1 cellular context compared by ENCODE assay signal in the genomic region with DNA sequence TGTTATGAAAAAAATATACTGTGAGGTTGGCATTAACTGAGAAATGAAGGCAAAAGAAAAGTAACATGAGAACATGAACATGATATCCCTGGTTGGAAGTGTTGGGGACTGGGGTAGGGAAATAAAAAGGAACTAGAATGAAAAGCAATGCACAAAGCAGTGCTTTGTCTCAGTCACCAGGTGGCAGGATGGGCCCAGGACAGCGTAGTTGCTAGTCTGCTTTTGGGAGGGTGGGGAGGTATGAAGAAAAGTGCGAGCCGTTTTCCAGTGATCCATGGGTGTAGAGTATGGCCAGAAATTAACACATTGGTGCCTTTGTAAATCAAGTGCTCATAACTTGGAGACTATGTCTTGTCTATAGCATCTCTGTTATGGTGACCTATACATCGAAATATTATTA.
TF ChIP-seq lines count a peak whose summit lies in the region.

No MANE protein-coding gene starts in this region.

TF ChIP-seq in GM23338, 12 proteins besides CTCF, POLR2A, EP300 and RAD21 (continued from another document):
- TF ChIP-seq, protein P1, sequence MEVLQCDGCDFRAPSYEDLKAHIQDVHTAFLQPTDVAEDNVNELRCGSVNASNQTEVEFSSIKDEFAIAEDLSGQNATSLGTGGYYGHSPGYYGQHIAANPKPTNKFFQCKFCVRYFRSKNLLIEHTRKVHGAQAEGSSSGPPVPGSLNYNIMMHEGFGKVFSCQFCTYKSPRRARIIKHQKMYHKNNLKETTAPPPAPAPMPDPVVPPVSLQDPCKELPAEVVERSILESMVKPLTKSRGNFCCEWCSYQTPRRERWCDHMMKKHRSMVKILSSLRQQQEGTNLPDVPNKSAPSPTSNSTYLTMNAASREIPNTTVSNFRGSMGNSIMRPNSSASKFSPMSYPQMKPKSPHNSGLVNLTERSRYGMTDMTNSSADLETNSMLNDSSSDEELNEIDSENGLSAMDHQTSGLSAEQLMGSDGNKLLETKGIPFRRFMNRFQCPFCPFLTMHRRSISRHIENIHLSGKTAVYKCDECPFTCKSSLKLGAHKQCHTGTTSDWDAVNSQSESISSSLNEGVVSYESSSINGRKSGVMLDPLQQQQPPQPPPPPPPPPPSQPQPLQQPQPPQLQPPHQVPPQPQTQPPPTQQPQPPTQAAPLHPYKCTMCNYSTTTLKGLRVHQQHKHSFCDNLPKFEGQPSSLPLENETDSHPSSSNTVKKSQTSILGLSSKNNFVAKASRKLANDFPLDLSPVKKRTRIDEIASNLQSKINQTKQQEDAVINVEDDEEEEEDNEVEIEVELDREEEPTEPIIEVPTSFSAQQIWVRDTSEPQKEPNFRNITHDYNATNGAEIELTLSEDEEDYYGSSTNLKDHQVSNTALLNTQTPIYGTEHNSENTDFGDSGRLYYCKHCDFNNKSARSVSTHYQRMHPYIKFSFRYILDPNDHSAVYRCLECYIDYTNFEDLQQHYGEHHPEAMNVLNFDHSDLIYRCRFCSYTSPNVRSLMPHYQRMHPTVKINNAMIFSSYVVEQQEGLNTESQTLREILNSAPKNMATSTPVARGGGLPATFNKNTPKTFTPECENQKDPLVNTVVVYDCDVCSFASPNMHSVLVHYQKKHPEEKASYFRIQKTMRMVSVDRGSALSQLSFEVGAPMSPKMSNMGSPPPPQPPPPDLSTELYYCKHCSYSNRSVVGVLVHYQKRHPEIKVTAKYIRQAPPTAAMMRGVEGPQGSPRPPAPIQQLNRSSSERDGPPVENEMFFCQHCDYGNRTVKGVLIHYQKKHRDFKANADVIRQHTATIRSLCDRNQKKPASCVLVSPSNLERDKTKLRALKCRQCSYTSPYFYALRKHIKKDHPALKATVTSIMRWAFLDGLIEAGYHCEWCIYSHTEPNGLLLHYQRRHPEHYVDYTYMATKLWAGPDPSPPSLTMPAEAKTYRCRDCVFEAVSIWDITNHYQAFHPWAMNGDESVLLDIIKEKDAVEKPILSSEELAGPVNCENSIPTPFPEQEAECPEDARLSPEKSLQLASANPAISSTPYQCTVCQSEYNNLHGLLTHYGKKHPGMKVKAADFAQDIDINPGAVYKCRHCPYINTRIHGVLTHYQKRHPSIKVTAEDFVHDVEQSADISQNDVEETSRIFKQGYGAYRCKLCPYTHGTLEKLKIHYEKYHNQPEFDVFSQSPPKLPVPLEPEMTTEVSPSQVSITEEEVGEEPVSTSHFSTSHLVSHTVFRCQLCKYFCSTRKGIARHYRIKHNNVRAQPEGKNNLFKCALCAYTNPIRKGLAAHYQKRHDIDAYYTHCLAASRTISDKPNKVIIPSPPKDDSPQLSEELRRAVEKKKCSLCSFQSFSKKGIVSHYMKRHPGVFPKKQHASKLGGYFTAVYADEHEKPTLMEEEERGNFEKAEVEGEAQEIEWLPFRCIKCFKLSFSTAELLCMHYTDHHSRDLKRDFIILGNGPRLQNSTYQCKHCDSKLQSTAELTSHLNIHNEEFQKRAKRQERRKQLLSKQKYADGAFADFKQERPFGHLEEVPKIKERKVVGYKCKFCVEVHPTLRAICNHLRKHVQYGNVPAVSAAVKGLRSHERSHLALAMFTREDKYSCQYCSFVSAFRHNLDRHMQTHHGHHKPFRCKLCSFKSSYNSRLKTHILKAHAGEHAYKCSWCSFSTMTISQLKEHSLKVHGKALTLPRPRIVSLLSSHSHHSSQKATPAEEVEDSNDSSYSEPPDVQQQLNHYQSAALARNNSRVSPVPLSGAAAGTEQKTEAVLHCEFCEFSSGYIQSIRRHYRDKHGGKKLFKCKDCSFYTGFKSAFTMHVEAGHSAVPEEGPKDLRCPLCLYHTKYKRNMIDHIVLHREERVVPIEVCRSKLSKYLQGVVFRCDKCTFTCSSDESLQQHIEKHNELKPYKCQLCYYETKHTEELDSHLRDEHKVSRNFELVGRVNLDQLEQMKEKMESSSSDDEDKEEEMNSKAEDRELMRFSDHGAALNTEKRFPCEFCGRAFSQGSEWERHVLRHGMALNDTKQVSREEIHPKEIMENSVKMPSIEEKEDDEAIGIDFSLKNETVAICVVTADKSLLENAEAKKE (CRISPR knock-in tag; IDR thresholded peaks at IDR 0.05): no peak
